Comparison of ENCODE assay signal across 8 cellular contexts in the genomic region with DNA sequence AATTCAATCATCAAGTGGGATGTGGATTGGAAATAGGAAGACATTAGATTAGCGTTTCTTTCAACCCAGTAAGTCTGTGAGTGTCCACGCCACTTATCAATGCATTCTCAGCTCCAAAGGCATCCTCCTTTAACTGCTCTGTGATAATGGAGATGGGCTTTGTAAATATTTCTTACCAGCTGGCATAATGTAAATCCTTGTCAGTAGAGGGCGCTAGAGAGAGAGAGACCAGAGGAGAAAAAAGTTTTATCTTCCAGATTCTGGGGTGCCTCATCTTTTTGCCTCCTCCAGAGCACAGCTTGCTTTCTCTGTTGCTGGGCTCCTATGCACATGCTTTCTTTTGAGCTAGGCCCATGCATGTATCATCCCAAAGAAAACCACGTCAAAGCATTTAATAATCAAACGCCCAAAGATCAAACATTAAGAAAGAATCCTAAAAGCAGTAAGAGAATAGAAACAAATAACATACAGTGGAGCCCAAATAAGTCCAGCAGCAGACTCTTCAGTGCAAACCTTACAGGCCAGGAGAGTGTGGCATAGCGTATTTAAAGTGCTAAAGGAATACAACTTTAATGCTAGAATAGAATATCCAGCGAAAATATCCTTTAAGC. TPM values are rescaled to one million over a fixed set of nuclear protein-coding genes. Genes with fewer than 3 reads are reported as not detected.
DNase-seq lines count a peak whose midpoint lies in the region; ATAC-seq and TF ChIP-seq lines count a peak whose summit lies in the region.

No MANE protein-coding gene starts in this region.

- H3K36me3 Mint-ChIP-seq in activated naive CD8-positive, alpha-beta T cell treated with anti-CD3 and anti-CD28 coated beads, Interleukin-2, amount 50 U/mL, for 24 hours (ENCODE audit: low read depth): no peaks in the 10 kb centered on the region

- CTCF ChIA-PET in AG04449 (lab: Yijun Ruan, JAX): interaction anchor here (0.7 to 2.3 kb wide), 5 partner anchors 10 to 198 kb away, joined by 3 to 9 read pairs (median 4); no protein-coding TSS in a partner anchor

- in situ Hi-C loops in G401 (cut with HindIII; ENCODE audit: low sequenced_read_pairs): no loop called here

- POLR2A ChIA-PET in AG04449 (lab: Yijun Ruan, JAX): no interaction called here

- no peak overlapping the region for H3K27ac Mint-ChIP-seq in activated naive CD8-positive, alpha-beta T cell treated with anti-CD3 and anti-CD28 coated beads, Interleukin-2, amount 50 U/mL, for 24 hours

- H3K9me3 ChIP-seq in liver (ENCODE audit: control insufficient read depth in 4 of 4, low read length in 3 of 4): no peaks in the 10 kb centered on the region

- H3K4me1 Mint-ChIP-seq in activated naive CD8-positive, alpha-beta T cell treated with anti-CD3 and anti-CD28 coated beads, Interleukin-2, amount 50 U/mL, for 24 hours: peaks cover 7% of the 10 kb centered on the region

- no peaks in the 10 kb centered on the region for H3K36me3 ChIP-seq in liver (ENCODE audit: control insufficient read depth in 4 of 4, insufficient read depth in 3 of 4, low read depth in 1 of 4, low read length in 3 of 4)

- WGBS in liver: 54% methylated on average over 7 of the region's 7 CpGs

- TF ChIP-seq CTCF in AG04449 (IDR thresholded peaks at IDR 0.05; ENCODE audit: insufficient read depth, low read length, missing control alignments) (peak; percentile 10), liver (IDR thresholded peaks at IDR 0.05; ENCODE audit: low read depth, low read length, missing input control) (peak; percentile 31)

- no peak overlapping the region for H3K9ac ChIP-seq in liver (ENCODE audit: low read depth in 1 of 2, low read length in 2 of 2)

- H3K4me3 ChIP-seq in AG04449 (ENCODE audit: low read depth, low read length): no peak overlapping the region
- H3K4me3 ChIP-seq in liver (ENCODE audit: low read depth in 1 of 3, low read length in 3 of 3): no peak overlapping the region

- no peak overlapping the region for H3K27ac ChIP-seq in liver (ENCODE audit: low read depth in 1 of 2, low read length in 2 of 2)

- H3K9me3 Mint-ChIP-seq in activated naive CD8-positive, alpha-beta T cell treated with anti-CD3 and anti-CD28 coated beads, Interleukin-2, amount 50 U/mL, for 24 hours: no peaks in the 10 kb centered on the region

- ATAC-seq in activated naive CD8-positive, alpha-beta T cell treated with anti-CD3 and anti-CD28 coated beads, Interleukin-2, amount 50 U/mL, for 24 hours: peak; percentile 24
- ATAC-seq in HG02973 (IDR thresholded peaks at IDR 0.05; ENCODE audit: unreplicated experiment) (no peak), HG03139 (IDR thresholded peaks at IDR 0.05; ENCODE audit: unreplicated experiment) (no peak)

- no peaks in the 10 kb centered on the region for H3K27me3 ChIP-seq in liver (ENCODE audit: control insufficient read depth in 4 of 4, insufficient read depth in 4 of 4, low read length in 3 of 4)

- DNase-seq in AG04449 (ENCODE audit: low read depth, low spot score) (no peak), G401 (ENCODE audit: low spot score) (peak; percentile 29), NCI-H146 treated with DMSO at 0.1 percent for 48 hours (lab: John Stamatoyannopoulos, UW; ENCODE audit: unreplicated experiment) (peak; percentile 13), hypothalamus (lab: John Stamatoyannopoulos, UW) (no peak)
- DNase-seq in activated naive CD8-positive, alpha-beta T cell treated with anti-CD3 and anti-CD28 coated beads, Interleukin-2, amount 50 U/mL, for 24 hours: no peak

- peak overlapping the region; percentile 15 for H3K4me3 Mint-ChIP-seq in activated naive CD8-positive, alpha-beta T cell treated with anti-CD3 and anti-CD28 coated beads, Interleukin-2, amount 50 U/mL, for 24 hours

- no peaks in the 10 kb centered on the region for H3K4me1 ChIP-seq in liver (ENCODE audit: control insufficient read depth in 4 of 4, insufficient read depth in 4 of 4, low read length in 3 of 4)

- H3K27me3 Mint-ChIP-seq in activated naive CD8-positive, alpha-beta T cell treated with anti-CD3 and anti-CD28 coated beads, Interleukin-2, amount 50 U/mL, for 24 hours: no peaks in the 10 kb centered on the region

- TF ChIP-seq RAD21 in liver (IDR thresholded peaks at IDR 0.05): peak; percentile 50 to 69

TF ChIP-seq in liver, 16 proteins besides CTCF, POLR2A, EP300 and RAD21:
- TF ChIP-seq FOXA1 (IDR thresholded peaks at IDR 0.05): no peak
- no peak for TF ChIP-seq EGR1 (IDR thresholded peaks at IDR 0.05; ENCODE audit: low read depth in 2 of 2)
- no peak for TF ChIP-seq MAX (IDR thresholded peaks at IDR 0.05)
- TF ChIP-seq FOXA2 (IDR thresholded peaks at IDR 0.05): no peak
- TF ChIP-seq, protein P1, sequence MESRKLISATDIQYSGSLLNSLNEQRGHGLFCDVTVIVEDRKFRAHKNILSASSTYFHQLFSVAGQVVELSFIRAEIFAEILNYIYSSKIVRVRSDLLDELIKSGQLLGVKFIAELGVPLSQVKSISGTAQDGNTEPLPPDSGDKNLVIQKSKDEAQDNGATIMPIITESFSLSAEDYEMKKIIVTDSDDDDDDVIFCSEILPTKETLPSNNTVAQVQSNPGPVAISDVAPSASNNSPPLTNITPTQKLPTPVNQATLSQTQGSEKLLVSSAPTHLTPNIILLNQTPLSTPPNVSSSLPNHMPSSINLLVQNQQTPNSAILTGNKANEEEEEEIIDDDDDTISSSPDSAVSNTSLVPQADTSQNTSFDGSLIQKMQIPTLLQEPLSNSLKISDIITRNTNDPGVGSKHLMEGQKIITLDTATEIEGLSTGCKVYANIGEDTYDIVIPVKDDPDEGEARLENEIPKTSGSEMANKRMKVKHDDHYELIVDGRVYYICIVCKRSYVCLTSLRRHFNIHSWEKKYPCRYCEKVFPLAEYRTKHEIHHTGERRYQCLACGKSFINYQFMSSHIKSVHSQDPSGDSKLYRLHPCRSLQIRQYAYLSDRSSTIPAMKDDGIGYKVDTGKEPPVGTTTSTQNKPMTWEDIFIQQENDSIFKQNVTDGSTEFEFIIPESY (IDR thresholded peaks at IDR 0.05): no peak
- no peak for TF ChIP-seq RXRA (IDR thresholded peaks at IDR 0.05)

RNA-seq across cellular contexts. Expression of gene MTMR1, which starts 9.6 kb away (rescaled TPM):
- total RNA-seq in G401 (2014; rRNA removed; shearing (Covaris generic)): 4.8 and 10.9 TPM in 2 replicates
- 10 to 100 TPM; 10.3 to 13.4 TPM for total RNA-seq in liver
- polyA plus RNA-seq in liver: 1 to 10 TPM; 2.5 to 5.3 TPM

Comparison
In these comparisons a context has a peak if more than half of its experiments do, and no peak if none do; other contexts are left out.
1. DNase-seq: peak in G401 (single experiment) and NCI-H146 treated with DMSO at 0.1 percent for 48 hours (single experiment); none in AG04449 (single experiment), activated naive CD8-positive, alpha-beta T cell treated with anti-CD3 and anti-CD28 coated beads, Interleukin-2, amount 50 U/mL, for 24 hours (single experiment) and hypothalamus (0 of 51).